ENCODE assay signal across 4 cellular contexts in the genomic region with DNA sequence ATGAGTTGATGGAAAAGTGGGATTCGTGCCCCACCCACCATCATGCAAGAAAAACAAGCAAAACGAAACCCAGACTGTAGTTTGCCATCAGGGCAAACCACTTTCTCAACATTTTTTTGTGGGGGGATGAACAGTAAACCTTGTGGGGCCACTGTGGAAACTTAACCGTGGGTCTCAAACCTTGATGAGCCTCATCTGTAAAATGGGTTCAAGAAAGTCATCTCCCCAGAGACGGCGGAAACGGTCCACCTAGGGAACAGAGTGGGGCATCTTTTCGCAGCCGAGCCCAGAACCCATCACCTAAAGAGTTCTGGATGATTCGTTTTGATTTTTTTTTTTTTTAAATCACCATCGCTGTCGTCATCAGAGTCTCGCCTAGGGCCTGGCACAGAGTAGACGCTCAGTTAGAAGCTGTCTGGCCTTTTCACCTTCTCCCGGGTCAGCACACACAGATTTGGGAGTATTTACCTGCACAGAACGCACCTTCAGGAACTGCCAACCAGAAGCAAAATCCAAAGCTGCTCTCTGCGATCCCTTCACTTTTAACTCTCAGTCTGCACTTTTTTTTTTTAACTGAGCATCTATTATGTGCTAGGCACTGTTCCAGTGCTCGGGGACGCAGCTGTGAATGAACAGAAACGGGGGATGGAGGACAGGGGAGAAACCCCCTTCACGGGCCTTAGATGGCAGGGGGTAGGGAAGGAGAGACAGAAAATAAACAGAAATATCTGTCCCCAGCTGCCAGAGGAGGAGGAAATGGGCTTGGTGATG.
TF ChIP-seq lines count a peak whose summit lies in the region.

No MANE protein-coding gene starts in this region.

TF ChIP-seq in SK-N-SH, 30 proteins besides CTCF, POLR2A, EP300 and RAD21:
- TF ChIP-seq RXRA (IDR thresholded peaks at IDR 0.05; ENCODE audit: borderline replicate concordance, low read depth) (no peak), TEAD4 (IDR thresholded peaks at IDR 0.05; ENCODE audit: borderline replicate concordance, insufficient read depth) (no peak), TAF1 (IDR thresholded peaks at IDR 0.05; ENCODE audit: borderline replicate concordance, low read depth, low read length) (no peak), GABPA (IDR thresholded peaks at IDR 0.05; ENCODE audit: low read depth) (no peak), YY1 (IDR thresholded peaks at IDR 0.05; ENCODE audit: low read depth) (no peak)

TF ChIP-seq in SK-N-SH treated with all-trans-retinoic acid at 6 μM for 48 hours, 23 proteins besides CTCF, POLR2A, EP300 and RAD21:
- TF ChIP-seq CSDC2 (CRISPR knock-in tag; IDR thresholded peaks at IDR 0.05) (no peak), ZFP3 (CRISPR knock-in tag; IDR thresholded peaks at IDR 0.05) (no peak), ZNF565 (CRISPR knock-in tag; conservative IDR thresholded peaks at IDR 0.05; ENCODE audit: low read depth) (no peak), GLIS3 (CRISPR knock-in tag; IDR thresholded peaks at IDR 0.05) (no peak), PATZ1 (CRISPR knock-in tag; IDR thresholded peaks at IDR 0.05; ENCODE audit: borderline replicate concordance) (no peak), ESRRG (CRISPR knock-in tag; IDR thresholded peaks at IDR 0.05) (no peak), ZFP30 (CRISPR knock-in tag; IDR thresholded peaks at IDR 0.05) (no peak), ZNF8 (CRISPR knock-in tag; IDR thresholded peaks at IDR 0.05) (no peak), TOX (CRISPR knock-in tag; IDR thresholded peaks at IDR 0.05; ENCODE audit: borderline replicate concordance) (no peak), ZNF70 (CRISPR knock-in tag; IDR thresholded peaks at IDR 0.05) (no peak)

TF ChIP-seq in IMR-90, 13 proteins besides CTCF, POLR2A, EP300 and RAD21:
- no peak for TF ChIP-seq RFX5 (IDR thresholded peaks at IDR 0.05; ENCODE audit: low read depth, low read length)
- TF ChIP-seq MXI1 (IDR thresholded peaks at IDR 0.05; ENCODE audit: borderline replicate concordance, low read depth, low read length) = no peak
- no peak for TF ChIP-seq ELK1 (IDR thresholded peaks at IDR 0.05; ENCODE audit: borderline replicate concordance, low read depth, low read length)
- no peak for TF ChIP-seq RCOR1 (IDR thresholded peaks at IDR 0.05; ENCODE audit: insufficient replicate concordance, low read length)
- no peak for TF ChIP-seq MAZ (IDR thresholded peaks at IDR 0.05; ENCODE audit: borderline replicate concordance, low read depth, low read length)
- no peak for TF ChIP-seq BHLHE40 (IDR thresholded peaks at IDR 0.05; ENCODE audit: low read depth, low read length)

TF ChIP-seq in H1, 55 proteins besides CTCF, POLR2A, EP300 and RAD21:
- TF ChIP-seq NRF1 (IDR thresholded peaks at IDR 0.05; ENCODE audit: low read depth, low read length) = no peak
- no peak for TF ChIP-seq POU5F1 (IDR thresholded peaks at IDR 0.05; ENCODE audit: low read depth, low read length)
- no peak for TF ChIP-seq KDM1A (IDR thresholded peaks at IDR 0.05; ENCODE audit: borderline replicate concordance, low read length)
- no peak for TF ChIP-seq JUN (IDR thresholded peaks at IDR 0.05; ENCODE audit: low read depth, low read length)
- no peak for TF ChIP-seq PHF8 (conservative IDR thresholded peaks at IDR 0.05; ENCODE audit: low read depth, low read length)
- no peak for TF ChIP-seq BCL11A (IDR thresholded peaks at IDR 0.05; ENCODE audit: low read depth in 2 of 2, low read length in 2 of 2)
- no peak for TF ChIP-seq FOSL1 (IDR thresholded peaks at IDR 0.05; ENCODE audit: insufficient read depth, low read depth, low read length)
- TF ChIP-seq, protein P1, sequence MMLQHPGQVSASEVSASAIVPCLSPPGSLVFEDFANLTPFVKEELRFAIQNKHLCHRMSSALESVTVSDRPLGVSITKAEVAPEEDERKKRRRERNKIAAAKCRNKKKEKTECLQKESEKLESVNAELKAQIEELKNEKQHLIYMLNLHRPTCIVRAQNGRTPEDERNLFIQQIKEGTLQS (IDR thresholded peaks at IDR 0.05; ENCODE audit: insufficient read depth, low read depth, low read length) = no peak
- TF ChIP-seq RFX5 (IDR thresholded peaks at IDR 0.05; ENCODE audit: borderline replicate concordance, low read depth, low read length) = no peak
- TF ChIP-seq POLR2AphosphoS5 (IDR thresholded peaks at IDR 0.05; ENCODE audit: low read depth, low read length) = no peak
- TF ChIP-seq BACH1 (IDR thresholded peaks at IDR 0.05; ENCODE audit: low read length) = no peak
- TF ChIP-seq TAF1 (IDR thresholded peaks at IDR 0.05; ENCODE audit: low read depth, low read length) = no peak
- TF ChIP-seq TEAD4 (IDR thresholded peaks at IDR 0.05; ENCODE audit: low read depth, low read length) = no peak
